ENCODE assay signal across 2 cellular contexts in the genomic region with DNA sequence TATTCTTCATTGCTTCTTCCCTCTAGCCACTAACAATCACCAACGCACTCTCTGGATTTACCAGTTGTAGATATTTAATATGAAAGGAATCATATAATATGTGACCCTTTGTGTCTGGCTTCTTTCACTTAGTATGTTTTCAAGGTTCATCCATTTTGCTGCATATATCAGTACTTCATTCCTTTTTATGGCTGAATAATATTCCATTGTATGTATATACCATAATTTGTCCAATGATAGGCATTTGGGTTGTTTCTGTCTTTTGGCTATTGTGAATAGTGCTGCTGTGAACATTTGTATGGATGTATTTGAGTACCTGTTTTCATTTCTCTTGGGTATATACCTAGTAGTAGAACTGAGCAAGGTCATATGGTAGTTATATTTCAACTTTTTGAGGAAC.
A peak's percentile ranks its signal among the peaks of the same experiment; 100 is the strongest.
TF ChIP-seq lines count a peak whose summit lies in the region.

No MANE protein-coding gene starts in this region.

TF ChIP-seq in HEK293, 187 proteins besides CTCF, POLR2A, EP300 and RAD21:
- TF ChIP-seq, protein P1, sequence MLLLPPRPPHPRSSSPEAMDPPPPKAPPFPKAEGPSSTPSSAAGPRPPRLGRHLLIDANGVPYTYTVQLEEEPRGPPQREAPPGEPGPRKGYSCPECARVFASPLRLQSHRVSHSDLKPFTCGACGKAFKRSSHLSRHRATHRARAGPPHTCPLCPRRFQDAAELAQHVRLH (tag by site-specific recombination; IDR thresholded peaks at IDR 0.05): peak; percentile 11; the same call in 1 of the 2 replicates
- TF ChIP-seq ZNF621 (tag by site-specific recombination; IDR thresholded peaks at IDR 0.05) (no peak), ZNF146 (tag by site-specific recombination; IDR thresholded peaks at IDR 0.05) (peak; percentile 91)

TF ChIP-seq in K562, 482 proteins besides CTCF, POLR2A, EP300 and RAD21 (continued from another document):
- no peak for TF ChIP-seq ZNF561 (CRISPR knock-in tag; conservative IDR thresholded peaks at IDR 0.05)
